Comparison of ENCODE assay signal across 9 cellular contexts in genomic region chr1:50873458-50874187, GRCh38.
DNase-seq lines count a peak whose midpoint lies in the region; ATAC-seq and TF ChIP-seq lines count a peak whose summit lies in the region.
"Had no signal": no experiment of that assay in that cellular context is flagged by ENCODE, and none has a peak within 500 bp of the region (broad histone marks: within the 10 kb centered on the region; RNA-seq: fewer than 3 reads in every experiment).

No MANE protein-coding gene starts in this region.

- DNase-seq in BE2C (peak; percentile 52), NCI-H748 (lab: John Stamatoyannopoulos, UW; ENCODE audit: unreplicated experiment) (peak; percentile 73), erythroblast (lab: John Stamatoyannopoulos, UW) (peak; percentile 75 to 83), type B pancreatic cell (ENCODE audit: extremely low spot score, unreplicated experiment) (no peak)
- peak; percentile 87 for DNase-seq in activated CD8-positive, alpha-beta T cell treated with anti-CD3 and anti-CD28 coated beads for 36 hours

- TF ChIP-seq CTCF in BE2C (IDR thresholded peaks at IDR 0.05; ENCODE audit: low read depth, low read length) (peak; percentile 67), neural cell (IDR thresholded peaks at IDR 0.05; ENCODE audit: poor library complexity, severe bottlenecking) (peak; percentile 34), type B pancreatic cell (conservative IDR thresholded peaks at IDR 0.05) (peak; percentile 77)
- peak; percentile 77 for TF ChIP-seq CTCF in activated CD8-positive, alpha-beta T cell treated with anti-CD3 and anti-CD28 coated beads for 36 hours (IDR thresholded peaks at IDR 0.05)

- no peaks in the 10 kb centered on the region for H3K4me1 ChIP-seq in BE2C

- intact Hi-C loops in activated CD8-positive, alpha-beta T cell treated with anti-CD3 and anti-CD28 coated beads for 36 hours (cut with micrococcal nuclease) = loop anchor here (10.0 kb wide), 1 partner anchor 171 kb away; no protein-coding TSS in a partner anchor

- no peaks in the 10 kb centered on the region for H4K20me1 ChIP-seq in neural cell (ENCODE audit: insufficient read depth)

- H3K4me3 Mint-ChIP-seq in activated CD8-positive, alpha-beta T cell treated with anti-CD3 and anti-CD28 coated beads for 36 hours = no peak overlapping the region
- H3K4me3 Mint-ChIP-seq in type B pancreatic cell = peak overlapping the region; percentile 85
- H3K4me3 Mint-ChIP-seq: activated naive CD4-positive, alpha-beta T cell treated with anti-CD3 and anti-CD28 coated beads, Interleukin-2, amount 50 U/mL, for 24 hours had no signal

- no peak overlapping the region for H2AFZ ChIP-seq in neural cell (ENCODE audit: low read depth, low read length)

- CTCF ChIA-PET in activated CD8-positive, alpha-beta T cell treated with anti-CD3 and anti-CD28 coated beads for 36 hours (lab: Charles Lee) = interaction anchor here (0.6 to 7.4 kb wide), 22 partner anchors 11 to 325 kb away, joined by 3 to 59 read pairs (median 3); partner anchors contain the start of genes CDKN2C and FAF1

- TF ChIP-seq POLR2A in erythroblast (IDR thresholded peaks at IDR 0.05; ENCODE audit: low read length) = no peak

- no peak overlapping the region for H3K9ac ChIP-seq in neural cell (ENCODE audit: low read length)

- H3K9me3 ChIP-seq in BE2C = no peaks in the 10 kb centered on the region
- no peaks in the 10 kb centered on the region for H3K9me3 ChIP-seq in neural cell (ENCODE audit: low read length)

- H3K4me1 Mint-ChIP-seq in activated CD8-positive, alpha-beta T cell treated with anti-CD3 and anti-CD28 coated beads for 36 hours (ENCODE audit: low read depth) = peaks cover 12% of the 10 kb centered on the region
- H3K4me1 Mint-ChIP-seq in type B pancreatic cell (ENCODE audit: unreplicated experiment) = no peaks in the 10 kb centered on the region

- peaks cover 7% of the 10 kb centered on the region for H3K36me3 Mint-ChIP-seq in activated CD8-positive, alpha-beta T cell treated with anti-CD3 and anti-CD28 coated beads for 36 hours (ENCODE audit: low read depth)
- peaks cover 7% of the 10 kb centered on the region for H3K36me3 Mint-ChIP-seq in type B pancreatic cell

- no peaks in the 10 kb centered on the region for H3F3A ChIP-seq in neural cell (ENCODE audit: insufficient read depth, low read length, poor library complexity, severe bottlenecking)

- H3K27me3 ChIP-seq in BE2C = no peaks in the 10 kb centered on the region
- H3K27me3 ChIP-seq in neural cell (ENCODE audit: insufficient read depth, low read depth, low read length) = no peaks in the 10 kb centered on the region

- TF ChIP-seq EP300 in neural cell (conservative IDR thresholded peaks at IDR 0.05; ENCODE audit: poor library complexity, severe bottlenecking) = no peak

- H3K4me3 ChIP-seq in BE2C (ENCODE audit: low read depth, low read length) (no peak overlapping the region), neural cell (ENCODE audit: low read length) (no peak overlapping the region)

- H3K36me3 ChIP-seq in BE2C (no peaks in the 10 kb centered on the region), neural cell (ENCODE audit: insufficient read depth, low read length) (no peaks in the 10 kb centered on the region)

- no peaks in the 10 kb centered on the region for H3K27me3 Mint-ChIP-seq in activated CD8-positive, alpha-beta T cell treated with anti-CD3 and anti-CD28 coated beads for 36 hours
- H3K27me3 Mint-ChIP-seq in type B pancreatic cell = no peaks in the 10 kb centered on the region
- H3K27me3 Mint-ChIP-seq: activated naive CD4-positive, alpha-beta T cell treated with anti-CD3 and anti-CD28 coated beads, Interleukin-2, amount 50 U/mL, for 24 hours had no signal

- no peaks in the 10 kb centered on the region for H3K79me2 ChIP-seq in neural cell (replicated peaks; ENCODE audit: insufficient read depth, low read length)

- no peak overlapping the region for H3K4me2 ChIP-seq in neural cell (ENCODE audit: low read length)

- POLR2A ChIA-PET in activated CD8-positive, alpha-beta T cell treated with anti-CD3 and anti-CD28 coated beads for 36 hours (lab: Charles Lee) = no interaction called here

- no peaks in the 10 kb centered on the region for H3K9me2 ChIP-seq in neural cell (ENCODE audit: insufficient read depth, low read length)

- ATAC-seq in GM18868 (IDR thresholded peaks at IDR 0.05; ENCODE audit: unreplicated experiment) = peak; percentile 93
- ATAC-seq in HG03060 (IDR thresholded peaks at IDR 0.05; ENCODE audit: low read depth, unreplicated experiment) = peak; percentile 92
- peak; percentile 82 for ATAC-seq in activated CD8-positive, alpha-beta T cell treated with anti-CD3 and anti-CD28 coated beads for 36 hours

- H3K9me3 Mint-ChIP-seq in activated CD8-positive, alpha-beta T cell treated with anti-CD3 and anti-CD28 coated beads for 36 hours = no peaks in the 10 kb centered on the region
- no peaks in the 10 kb centered on the region for H3K9me3 Mint-ChIP-seq in type B pancreatic cell
- H3K9me3 Mint-ChIP-seq: activated naive CD4-positive, alpha-beta T cell treated with anti-CD3 and anti-CD28 coated beads, Interleukin-2, amount 50 U/mL, for 24 hours had no signal

- no peak for TF ChIP-seq RAD21 in neural cell (conservative IDR thresholded peaks at IDR 0.05)

- H3K27ac ChIP-seq in neural cell (ENCODE audit: low read length) = no peak overlapping the region

- no peak overlapping the region for H3K27ac Mint-ChIP-seq in activated CD8-positive, alpha-beta T cell treated with anti-CD3 and anti-CD28 coated beads for 36 hours
- H3K27ac Mint-ChIP-seq in type B pancreatic cell = peak overlapping the region; percentile 79
- H3K27ac Mint-ChIP-seq: activated naive CD4-positive, alpha-beta T cell treated with anti-CD3 and anti-CD28 coated beads, Interleukin-2, amount 50 U/mL, for 24 hours had no signal

TF ChIP-seq in neural cell, 6 proteins besides CTCF, POLR2A, EP300 and RAD21:
- TF ChIP-seq MXI1 (conservative IDR thresholded peaks at IDR 0.05; ENCODE audit: poor library complexity, severe bottlenecking) = no peak
- no peak for TF ChIP-seq TAF1 (IDR thresholded peaks at IDR 0.05; ENCODE audit: low read depth)
- TF ChIP-seq POLR2AphosphoS5 (IDR thresholded peaks at IDR 0.05) = no peak
- no peak for TF ChIP-seq EZH2 (IDR thresholded peaks at IDR 0.05; ENCODE audit: borderline replicate concordance, insufficient read depth, low read length, poor library complexity, severe bottlenecking)
- TF ChIP-seq SMC3 (conservative IDR thresholded peaks at IDR 0.05; ENCODE audit: poor library complexity) = no peak
- no peak for TF ChIP-seq REST (IDR thresholded peaks at IDR 0.05; ENCODE audit: borderline replicate concordance)
